ENCODE assay signal across 21 cellular contexts in the genomic region with DNA sequence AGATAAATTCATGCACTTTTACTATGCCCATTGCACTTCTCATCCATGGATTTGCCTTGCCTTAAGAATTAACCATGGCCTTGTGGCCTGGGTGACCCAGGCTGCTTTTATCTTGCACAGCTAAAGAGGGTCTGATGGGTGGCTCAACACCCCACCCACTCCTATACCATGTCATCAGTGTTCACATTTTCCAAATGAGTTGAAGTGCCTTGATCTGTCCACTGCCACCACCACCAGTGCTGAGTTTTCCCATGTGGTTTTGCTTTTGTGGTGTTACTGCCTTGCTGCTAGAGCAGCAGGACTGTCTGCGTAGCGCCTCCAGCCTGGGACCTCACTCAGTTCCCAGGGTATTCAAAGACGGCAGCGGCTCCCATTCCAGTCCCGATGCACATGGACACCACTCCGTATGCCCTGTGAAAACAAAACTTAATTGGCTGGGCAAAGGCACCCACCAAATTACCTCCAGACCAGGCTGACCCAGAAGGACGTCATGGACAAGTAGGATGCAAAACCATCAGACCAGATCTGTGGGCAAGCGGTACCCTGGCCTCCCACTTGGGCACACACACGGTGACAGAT. TPM values are rescaled to one million over a fixed set of nuclear protein-coding genes. Genes with fewer than 3 reads are reported as not detected.
A peak's percentile ranks its signal among the peaks of the same experiment; 100 is the strongest.
DNase-seq lines count a peak whose midpoint lies in the region; ATAC-seq and TF ChIP-seq lines count a peak whose summit lies in the region.
"Had no signal": no experiment of that assay in that cellular context is flagged by ENCODE, and none has a peak within 500 bp of the region (broad histone marks: within the 10 kb centered on the region; RNA-seq: fewer than 3 reads in every experiment).

No MANE protein-coding gene starts in this region.

- CTCF ChIA-PET in activated CD4-positive, alpha-beta T cell treated with anti-CD3 and anti-CD28 coated beads, Interleukin-2, amount 10 ng/mL, durations not matched to agents 7 days and 5 days (lab: Charles Lee), result no interaction called here

- no peaks in the 10 kb centered on the region for H3K4me1 ChIP-seq in Peyer's patch
- H3K4me1 ChIP-seq: BE2C, HAP-1 had no signal

- peaks cover 0 to 84% (median 0%) of the 10 kb centered on the region in 3 donors for H3K36me3 ChIP-seq in Peyer's patch
- H3K36me3 ChIP-seq: BE2C had no signal

- peaks cover 15% of the 10 kb centered on the region for H3K4me1 Mint-ChIP-seq in stimulated activated naive CD8-positive, alpha-beta T cell treated with anti-CD3 and anti-CD28 coated beads, Interleukin-15, amount 100 ng/mL, for 72 hours
- peaks cover 8% of the 10 kb centered on the region for H3K4me1 Mint-ChIP-seq in activated CD4-positive, alpha-beta T cell treated with anti-CD3 and anti-CD28 coated beads, Interleukin-2, amount 10 ng/mL, durations not matched to agents 7 days and 5 days

- ATAC-seq in stimulated activated naive CD8-positive, alpha-beta T cell treated with anti-CD3 and anti-CD28 coated beads, Interleukin-15, Interleukin-2, amounts not matched to agents 100 U/mL and 50 U/mL, for 24 hours, result peak; percentile 43
- ATAC-seq in stimulated activated naive CD8-positive, alpha-beta T cell treated with anti-CD3 and anti-CD28 coated beads, Interleukin-15, amount 100 ng/mL, for 72 hours, result no peak
- ATAC-seq in GM18502 (IDR thresholded peaks at IDR 0.05; ENCODE audit: poor library complexity, unreplicated experiment), result no peak

- H3K27me3 ChIP-seq in Peyer's patch, result no peaks in the 10 kb centered on the region
- H3K27me3 ChIP-seq: BE2C had no signal

- H3K4me3 Mint-ChIP-seq in stimulated activated naive CD8-positive, alpha-beta T cell treated with anti-CD3 and anti-CD28 coated beads, Interleukin-15, amount 100 ng/mL, for 72 hours, result no peak overlapping the region
- no peak overlapping the region for H3K4me3 Mint-ChIP-seq in activated CD4-positive, alpha-beta T cell treated with anti-CD3 and anti-CD28 coated beads, Interleukin-2, amount 10 ng/mL, durations not matched to agents 7 days and 5 days
- H3K4me3 Mint-ChIP-seq: CD4-positive, alpha-beta memory T cell; IgD-negative memory B cell had no signal

- H3K9me3 ChIP-seq in Peyer's patch, result no peaks in the 10 kb centered on the region
- H3K9me3 ChIP-seq: BE2C, HAP-1 had no signal

- H3K9me3 Mint-ChIP-seq in stimulated activated naive CD8-positive, alpha-beta T cell treated with anti-CD3 and anti-CD28 coated beads, Interleukin-15, amount 100 ng/mL, for 72 hours, result no peaks in the 10 kb centered on the region
- no peaks in the 10 kb centered on the region for H3K9me3 Mint-ChIP-seq in activated CD4-positive, alpha-beta T cell treated with anti-CD3 and anti-CD28 coated beads, Interleukin-2, amount 10 ng/mL, durations not matched to agents 7 days and 5 days
- H3K9me3 Mint-ChIP-seq: CD4-positive, alpha-beta memory T cell; IgD-negative memory B cell had no signal

- no peaks in the 10 kb centered on the region for H3K27me3 Mint-ChIP-seq in stimulated activated naive CD8-positive, alpha-beta T cell treated with anti-CD3 and anti-CD28 coated beads, Interleukin-15, amount 100 ng/mL, for 72 hours
- H3K27me3 Mint-ChIP-seq in activated CD4-positive, alpha-beta T cell treated with anti-CD3 and anti-CD28 coated beads, Interleukin-2, amount 10 ng/mL, durations not matched to agents 7 days and 5 days, result no peaks in the 10 kb centered on the region
- H3K27me3 Mint-ChIP-seq: CD4-positive, alpha-beta memory T cell; IgD-negative memory B cell had no signal

- H3K36me3 Mint-ChIP-seq in activated CD4-positive, alpha-beta T cell treated with anti-CD3 and anti-CD28 coated beads, Interleukin-2, amount 10 ng/mL, durations not matched to agents 7 days and 5 days (ENCODE audit: low read depth), result peaks cover 54% of the 10 kb centered on the region

- no peak for TF ChIP-seq CTCF in Peyer's patch (IDR thresholded peaks at IDR 0.05)

- H3K27ac ChIP-seq in Peyer's patch, result no peak overlapping the region
- H3K27ac ChIP-seq: HL-60 had no signal

- peak; percentile 2 for DNase-seq in activated CD4-positive, alpha-beta T cell treated with anti-CD3 and anti-CD28 coated beads for 1 hour
- DNase-seq in activated CD4-positive, alpha-beta T cell treated with anti-CD3 and anti-CD28 coated beads, Interleukin-2, amount 50 U/mL, for 4 hours, result no peak
- no peak for DNase-seq in stimulated activated naive CD8-positive, alpha-beta T cell treated with anti-CD3 and anti-CD28 coated beads, Interleukin-15, Interleukin-2, amounts not matched to agents 100 U/mL and 50 U/mL, for 24 hours
- DNase-seq in stimulated activated naive CD8-positive, alpha-beta T cell treated with anti-CD3 and anti-CD28 coated beads, Interleukin-15, amount 100 ng/mL, for 72 hours, result no peak
- peak; percentile 57 for DNase-seq in posterior vena cava (ENCODE audit: low spot score)
- no peak for DNase-seq in Peyer's patch
- no peak for DNase-seq in activated CD4-positive, alpha-beta T cell treated with anti-CD3 and anti-CD28 coated beads, Interleukin-2, amount 10 ng/mL, durations not matched to agents 7 days and 5 days
- DNase-seq: 8988T; BE2C; Calu3; CD4-positive, alpha-beta memory T cell; Kasumi-1; MM.1S; NCI-H1092 treated with DMSO at 0.1 percent for 48 hours; NCI-H2081 treated with DMSO at 0.1 percent for 48 hours; NCI-H524; SHP77 had no signal

- H3K27ac Mint-ChIP-seq in stimulated activated naive CD8-positive, alpha-beta T cell treated with anti-CD3 and anti-CD28 coated beads, Interleukin-15, amount 100 ng/mL, for 72 hours, result no peak overlapping the region
- H3K27ac Mint-ChIP-seq in activated CD4-positive, alpha-beta T cell treated with anti-CD3 and anti-CD28 coated beads, Interleukin-2, amount 10 ng/mL, durations not matched to agents 7 days and 5 days, result no peak overlapping the region

- POLR2A ChIA-PET in activated CD4-positive, alpha-beta T cell treated with anti-CD3 and anti-CD28 coated beads, Interleukin-2, amount 10 ng/mL, durations not matched to agents 7 days and 5 days (lab: Charles Lee), result no interaction called here

- intact Hi-C loops in posterior vena cava (cut with DNase I), result loop anchor here in 1 of 2 donors (5.0 kb wide), 1 partner anchor 360 kb away; no protein-coding TSS in a partner anchor

- no peak overlapping the region for H3K4me3 ChIP-seq in Peyer's patch
- H3K4me3 ChIP-seq: HAP-1 had no signal

- no peak for TF ChIP-seq POLR2A in Peyer's patch (IDR thresholded peaks at IDR 0.05)

RNA-seq across cellular contexts. Expression of a gene that starts 14.1 kb away (rescaled TPM):
- total RNA-seq in posterior vena cava, result 10 to 100 TPM; 29.8 to 41.9 TPM
- total RNA-seq in Peyer's patch, result 100 to 1,000 TPM; 123 to 324 (median 186) TPM
- 100 to 1,000 TPM in 1 of 2 experiments, 10 to 100 TPM in 1; 93.8 to 114 TPM for total RNA-seq in activated CD4-positive, alpha-beta T cell treated with anti-CD3 and anti-CD28 coated beads, Interleukin-2, amount 10 ng/mL, durations not matched to agents 7 days and 5 days

RNA-seq across cellular contexts. Expression of a gene that starts 15.7 kb away (rescaled TPM):
- total RNA-seq in posterior vena cava (10 to 100 TPM; 24.7 to 26.3 TPM), Peyer's patch (10 to 100 TPM; 41.8 to 82.7 (median 73.8) TPM)
- total RNA-seq in activated CD4-positive, alpha-beta T cell treated with anti-CD3 and anti-CD28 coated beads, Interleukin-2, amount 10 ng/mL, durations not matched to agents 7 days and 5 days, result 10 to 100 TPM; 74.1 to 91.1 TPM

RNA-seq across cellular contexts. Expression of a gene that starts 42.5 kb away (rescaled TPM):
- total RNA-seq in posterior vena cava (10 to 100 TPM; 30.4 to 52.3 TPM), Peyer's patch (10 to 100 TPM; 17.3 to 49.7 (median 28.7) TPM)
- total RNA-seq in activated CD4-positive, alpha-beta T cell treated with anti-CD3 and anti-CD28 coated beads, Interleukin-2, amount 10 ng/mL, durations not matched to agents 7 days and 5 days, result 10 to 100 TPM; 52.4 to 57.3 TPM

Comparison
In these comparisons a context has a peak if more than half of its experiments do, and no peak if none do; other contexts are left out.
1. DNase-seq: peak in activated CD4-positive, alpha-beta T cell treated with anti-CD3 and anti-CD28 coated beads for 1 hour (single experiment) and posterior vena cava (single experiment); none in activated CD4-positive, alpha-beta T cell treated with anti-CD3 and anti-CD28 coated beads, Interleukin-2, amount 50 U/mL, for 4 hours (0 of 2), stimulated activated naive CD8-positive, alpha-beta T cell treated with anti-CD3 and anti-CD28 coated beads, Interleukin-15, Interleukin-2, amounts not matched to agents 100 U/mL and 50 U/mL, for 24 hours (single experiment), stimulated activated naive CD8-positive, alpha-beta T cell treated with anti-CD3 and anti-CD28 coated beads, Interleukin-15, amount 100 ng/mL, for 72 hours (0 of 2), Peyer's patch (0 of 3) and activated CD4-positive, alpha-beta T cell treated with anti-CD3 and anti-CD28 coated beads, Interleukin-2, amount 10 ng/mL, durations not matched to agents 7 days and 5 days (single experiment).